8 cellular contexts compared by ENCODE assay signal in genomic region chr21:42063578-42064521, GRCh38. TPM values are rescaled to one million over a fixed set of nuclear protein-coding genes. Genes with fewer than 3 reads are reported as not detected.
DNase-seq lines count a peak whose midpoint lies in the region; ATAC-seq, FAIRE-seq and TF ChIP-seq lines count a peak whose summit lies in the region.

No MANE protein-coding gene starts in this region.

- H3K36me3 Mint-ChIP-seq in activated naive CD4-positive, alpha-beta T cell treated with anti-CD3 and anti-CD28 coated beads, Interleukin-2, amount 10 ng/mL, durations not matched to agents 7 days and 5 days, result peaks cover 4% of the 10 kb centered on the region

- H3K4me3 ChIP-seq in neutrophil (ENCODE audit: low read depth in 1 of 2, low read length in 1 of 2), result peak overlapping the region; percentile 29 to 53
- peak overlapping the region in 1 of 4 donors; percentile 40 for H3K4me3 ChIP-seq in tibial nerve

- FAIRE-seq in RCC 7860 (lab: Jason Lieb, UNC), result no peak

- peaks cover 22 to 29% of the 10 kb centered on the region in 2 experiments for H3K4me1 ChIP-seq in neutrophil (ENCODE audit: control insufficient read depth in 1 of 2, insufficient read depth in 1 of 2, low read depth in 1 of 2, low read length in 1 of 2)
- peaks cover 0 to 18% (median 8%) of the 10 kb centered on the region in 4 donors for H3K4me1 ChIP-seq in tibial nerve

- H3K4me3 Mint-ChIP-seq in activated naive CD4-positive, alpha-beta T cell treated with anti-CD3 and anti-CD28 coated beads, Interleukin-2, amount 10 ng/mL, durations not matched to agents 7 days and 5 days, result peak overlapping the region; percentile 88

- TF ChIP-seq POLR2A in tibial nerve (IDR thresholded peaks at IDR 0.05), result no peak

- CTCF ChIA-PET in RWPE1 (lab: Yijun Ruan, JAX), result interaction anchor here (1.2 kb wide), 1 partner anchor 44 kb away, joined by 4 read pairs; no protein-coding TSS in a partner anchor
- CTCF ChIA-PET in activated naive CD4-positive, alpha-beta T cell treated with anti-CD3 and anti-CD28 coated beads, Interleukin-2, amount 10 ng/mL, durations not matched to agents 7 days and 5 days (lab: Charles Lee), result interaction anchor here (0.7 to 2.2 kb wide), 4 partner anchors 10 to 62 kb away, joined by 3 to 11 read pairs (median 6); no protein-coding TSS in a partner anchor

- H3K27ac ChIP-seq in RWPE1 (peak overlapping the region; percentile 57), neutrophil (peak overlapping the region; percentile 62), tibial nerve (peak overlapping the region in 1 of 4 donors; percentile 56)

- peak; percentile 42 for ATAC-seq in GM21576 (IDR thresholded peaks at IDR 0.05; ENCODE audit: unreplicated experiment)

- 51 to 52% methylated on average over 26 to 27 of the region's 28 CpGs for WGBS in tibial nerve, 2 donors

- H3K9me3 Mint-ChIP-seq in activated naive CD4-positive, alpha-beta T cell treated with anti-CD3 and anti-CD28 coated beads, Interleukin-2, amount 10 ng/mL, durations not matched to agents 7 days and 5 days, result no peaks in the 10 kb centered on the region

- no peaks in the 10 kb centered on the region for H3K27me3 Mint-ChIP-seq in activated naive CD4-positive, alpha-beta T cell treated with anti-CD3 and anti-CD28 coated beads, Interleukin-2, amount 10 ng/mL, durations not matched to agents 7 days and 5 days

- H3K27ac Mint-ChIP-seq in activated naive CD4-positive, alpha-beta T cell treated with anti-CD3 and anti-CD28 coated beads, Interleukin-2, amount 10 ng/mL, durations not matched to agents 7 days and 5 days, result peak overlapping the region; percentile 100

- H3K9me3 ChIP-seq in neutrophil (no peaks in the 10 kb centered on the region), tibial nerve (no peaks in the 10 kb centered on the region)

- TF ChIP-seq EP300 in tibial nerve (IDR thresholded peaks at IDR 0.05), result no peak

- DNase-seq in DMS153 (lab: John Stamatoyannopoulos, UW), result peak; percentile 58
- peak; percentile 74 for DNase-seq in RWPE1 (ENCODE audit: low spot score)
- peak; percentile 77 for DNase-seq in activated naive CD4-positive, alpha-beta T cell treated with anti-CD3 and anti-CD28 coated beads, Interleukin-2, amount 10 ng/mL, durations not matched to agents 7 days and 5 days
- DNase-seq in RCC 7860 (ENCODE audit: low spot score), result no peak
- DNase-seq in tibial nerve (ENCODE audit: low spot score in 2 of 2), result no peak
- DNase-seq in cerebellar cortex (ENCODE audit: low spot score), result no peak

- peaks cover 53% of the 10 kb centered on the region for H3K4me1 Mint-ChIP-seq in activated naive CD4-positive, alpha-beta T cell treated with anti-CD3 and anti-CD28 coated beads, Interleukin-2, amount 10 ng/mL, durations not matched to agents 7 days and 5 days

- peaks cover 42% of the 10 kb centered on the region for H3K27me3 ChIP-seq in neutrophil
- peaks cover 0 to 39% of the 10 kb centered on the region in 2 donors for H3K27me3 ChIP-seq in tibial nerve

- POLR2A ChIA-PET in RWPE1 (lab: Yijun Ruan, JAX; ENCODE audit: low non-redundant PET), result no interaction called here

- no peak for TF ChIP-seq CTCF in RWPE1 (conservative IDR thresholded peaks at IDR 0.05; ENCODE audit: low read depth)
- no peak for TF ChIP-seq CTCF in neutrophil (IDR thresholded peaks at IDR 0.05)
- no peak for TF ChIP-seq CTCF in tibial nerve (IDR thresholded peaks at IDR 0.05)

- no peaks in the 10 kb centered on the region for H3K36me3 ChIP-seq in neutrophil
- no peaks in the 10 kb centered on the region for H3K36me3 ChIP-seq in tibial nerve

RNA-seq across cellular contexts. Expression of gene UMODL1, which starts 7.3 kb away (rescaled TPM):
- not detected for total RNA-seq in tibial nerve

RNA-seq across cellular contexts. Expression of gene ZBTB21, which starts 53.7 kb away (rescaled TPM):
- total RNA-seq in tibial nerve, result 10 to 100 TPM in 2 of 4 donors, 1 to 10 TPM in 2; 9.4 to 13.8 (median 10.6) TPM

Comparison
In these comparisons a context has a peak if more than half of its experiments do, and no peak if none do; other contexts are left out.
1. DNase-seq: peak in DMS153 (single experiment), RWPE1 (single experiment) and activated naive CD4-positive, alpha-beta T cell treated with anti-CD3 and anti-CD28 coated beads, Interleukin-2, amount 10 ng/mL, durations not matched to agents 7 days and 5 days (single experiment); none in RCC 7860 (single experiment), tibial nerve (0 of 2) and cerebellar cortex (single experiment).